In the genomic region with DNA sequence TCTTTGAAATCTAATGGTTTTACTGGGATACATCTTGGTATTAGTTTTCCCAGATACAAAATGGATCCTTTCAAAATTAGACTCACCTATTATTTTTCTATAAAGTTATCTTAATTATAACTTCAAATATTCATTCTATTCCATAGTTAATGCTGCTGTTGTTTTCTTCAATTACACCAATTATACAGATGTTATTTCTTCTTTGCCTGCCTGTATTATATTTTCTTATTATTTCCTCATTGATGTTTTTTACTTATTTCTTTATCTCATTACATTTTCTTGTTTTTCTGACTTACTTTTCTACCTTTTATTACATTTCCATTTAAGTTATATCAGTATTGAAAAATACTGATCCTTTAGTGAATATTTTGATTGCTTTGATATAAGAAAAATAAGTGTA, we compare ENCODE assay signal across 26 cellular contexts. TPM values are rescaled to one million over a fixed set of nuclear protein-coding genes. Genes with fewer than 3 reads are reported as not detected.
DNase-seq lines count a peak whose midpoint lies in the region; ATAC-seq, FAIRE-seq and TF ChIP-seq lines count a peak whose summit lies in the region.
"Had no signal": no experiment of that assay in that cellular context is flagged by ENCODE, and none has a peak within 500 bp of the region (broad histone marks: within the 10 kb centered on the region; RNA-seq: fewer than 3 reads in every experiment).

No MANE protein-coding gene starts in this region.

- no peak for TF ChIP-seq CTCF in HEK293 (tag by site-specific recombination; IDR thresholded peaks at IDR 0.05)

- peaks cover 2 to 31% of the 10 kb centered on the region in 2 donors for H3K27me3 Mint-ChIP-seq in natural killer cell treated with Interleukin-12 subunit alpha and Interleukin-12 subunit beta and Interleukin-15 and Interleukin-18, amount 100 ng/mL, for 72 hours
- H3K27me3 Mint-ChIP-seq: CD4-positive, CD25-positive, alpha-beta regulatory T cell had no signal

- ATAC-seq in natural killer cell treated with Interleukin-12 subunit alpha and Interleukin-12 subunit beta and Interleukin-15 and Interleukin-18, amount 100 ng/mL, for 72 hours: no peak
- ATAC-seq: GM12878 had no signal

- DNase-seq in natural killer cell treated with Interleukin-12 subunit alpha and Interleukin-12 subunit beta and Interleukin-15 and Interleukin-18, amount 100 ng/mL, for 72 hours (ENCODE audit: low spot score): no peak
- DNase-seq in caudate nucleus (lab: John Stamatoyannopoulos, UW) (no peak), D341Med (ENCODE audit: low spot score) (no peak)
- no peak for DNase-seq in stimulated activated naive CD4-positive, alpha-beta T cell (lab: John Stamatoyannopoulos, UW)
- DNase-seq: ACHN; BE2C; C1 segment of cervical spinal cord; CD4-positive, alpha-beta memory T cell; CD4-positive, CD25-positive, alpha-beta regulatory T cell; CD8-positive, alpha-beta memory T cell; COR-L47; DMS79 treated with DMSO at 0.1 percent for 48 hours; GDM1 had no signal

- H3K9me3 Mint-ChIP-seq in natural killer cell treated with Interleukin-12 subunit alpha and Interleukin-12 subunit beta and Interleukin-15 and Interleukin-18, amount 100 ng/mL, for 72 hours: peaks cover 13% of the 10 kb centered on the region

- H3K4me3 Mint-ChIP-seq in natural killer cell treated with Interleukin-12 subunit alpha and Interleukin-12 subunit beta and Interleukin-15 and Interleukin-18, amount 100 ng/mL, for 72 hours: no peak overlapping the region
- H3K4me3 Mint-ChIP-seq: CD14-positive monocyte; CD4-positive, alpha-beta memory T cell; CD4-positive, CD25-positive, alpha-beta regulatory T cell; CD8-positive, alpha-beta memory T cell had no signal

- no peaks in the 10 kb centered on the region; the same call in 1 of the 2 replicates for H3K9me3 ChIP-seq in HEK293 (ENCODE audit: control insufficient read depth, insufficient read depth, low read depth, low read length)
- H3K9me3 ChIP-seq: BE2C had no signal

- no peaks in the 10 kb centered on the region for H3K36me3 ChIP-seq in HEK293 (ENCODE audit: control insufficient read depth in 2 of 2, insufficient read depth in 1 of 2, low read length in 2 of 2)
- H3K36me3 ChIP-seq: BE2C, BLaER1 had no signal

- H3K4me1 Mint-ChIP-seq in natural killer cell treated with Interleukin-12 subunit alpha and Interleukin-12 subunit beta and Interleukin-15 and Interleukin-18, amount 100 ng/mL, for 72 hours (ENCODE audit: low read depth in 2 of 2): no peaks in the 10 kb centered on the region
- H3K4me1 Mint-ChIP-seq: CD14-positive monocyte; CD4-positive, alpha-beta memory T cell; CD4-positive, CD25-positive, alpha-beta regulatory T cell; CD8-positive, alpha-beta memory T cell had no signal

- H3K27ac Mint-ChIP-seq in natural killer cell treated with Interleukin-12 subunit alpha and Interleukin-12 subunit beta and Interleukin-15 and Interleukin-18, amount 100 ng/mL, for 72 hours: no peak overlapping the region
- H3K27ac Mint-ChIP-seq: CD14-positive monocyte; CD4-positive, CD25-positive, alpha-beta regulatory T cell; CD8-positive, alpha-beta memory T cell had no signal

- FAIRE-seq in A204.1 (lab: Jason Lieb, UNC): peak; percentile 43
- peak; percentile 39 for FAIRE-seq in TTC549 (lab: Jason Lieb, UNC)
- peak; percentile 36 for FAIRE-seq in colon (lab: Jason Lieb, UNC)
- FAIRE-seq: D721Med, GM12878, GM12892, GM18507 had no signal

- CTCF ChIA-PET in HEK293 (lab: Yijun Ruan, JAX): no interaction called here

- H3K27ac ChIP-seq in HEK293 (ENCODE audit: extremely low read depth, low read depth, low read length) (no peak overlapping the region), caudate nucleus (ENCODE audit: low read depth, low read length) (no peak overlapping the region)
- H3K27ac ChIP-seq: 22Rv1, BLaER1 had no signal

- H3K4me1 ChIP-seq in HEK293 (ENCODE audit: control insufficient read depth, insufficient read depth, low read length): no peaks in the 10 kb centered on the region
- H3K4me1 ChIP-seq: BE2C, BLaER1 had no signal

- H3K36me3 Mint-ChIP-seq in natural killer cell treated with Interleukin-12 subunit alpha and Interleukin-12 subunit beta and Interleukin-15 and Interleukin-18, amount 100 ng/mL, for 72 hours: peaks cover 28% of the 10 kb centered on the region
- H3K36me3 Mint-ChIP-seq: CD14-positive monocyte; CD4-positive, CD25-positive, alpha-beta regulatory T cell had no signal

- no peak overlapping the region for H3K4me3 ChIP-seq in HEK293 (ENCODE audit: low read depth, low read length)
- H3K4me3 ChIP-seq: BLaER1, GM12878 had no signal

- POLR2A ChIA-PET in HEK293 (lab: Yijun Ruan, JAX): no interaction called here

TF ChIP-seq in HEK293, 187 proteins besides CTCF, POLR2A, EP300 and RAD21:
- TF ChIP-seq ZNF133 (tag by site-specific recombination; IDR thresholded peaks at IDR 0.05) (peak; percentile 97), HOXC10 (CRISPR knock-in tag; IDR thresholded peaks at IDR 0.05) (no peak), ZNF416 (tag by site-specific recombination; IDR thresholded peaks at IDR 0.05) (no peak), ZNF664 (tag by site-specific recombination; IDR thresholded peaks at IDR 0.05) (no peak), ZNF302 (tag by site-specific recombination; IDR thresholded peaks at IDR 0.05; ENCODE audit: low read depth) (no peak), ZBTB17 (tag by site-specific recombination; IDR thresholded peaks at IDR 0.05) (no peak), SETDB1 (IDR thresholded peaks at IDR 0.05; ENCODE audit: insufficient read length, low read length) (peak; percentile 73), ZNF433 (tag by site-specific recombination; IDR thresholded peaks at IDR 0.05; ENCODE audit: low read depth) (no peak), YY1 (tag by site-specific recombination; IDR thresholded peaks at IDR 0.05) (no peak), ZNF510 (tag by site-specific recombination; IDR thresholded peaks at IDR 0.05; ENCODE audit: insufficient replicate concordance) (peak; percentile 14)
- TF ChIP-seq, protein P1, sequence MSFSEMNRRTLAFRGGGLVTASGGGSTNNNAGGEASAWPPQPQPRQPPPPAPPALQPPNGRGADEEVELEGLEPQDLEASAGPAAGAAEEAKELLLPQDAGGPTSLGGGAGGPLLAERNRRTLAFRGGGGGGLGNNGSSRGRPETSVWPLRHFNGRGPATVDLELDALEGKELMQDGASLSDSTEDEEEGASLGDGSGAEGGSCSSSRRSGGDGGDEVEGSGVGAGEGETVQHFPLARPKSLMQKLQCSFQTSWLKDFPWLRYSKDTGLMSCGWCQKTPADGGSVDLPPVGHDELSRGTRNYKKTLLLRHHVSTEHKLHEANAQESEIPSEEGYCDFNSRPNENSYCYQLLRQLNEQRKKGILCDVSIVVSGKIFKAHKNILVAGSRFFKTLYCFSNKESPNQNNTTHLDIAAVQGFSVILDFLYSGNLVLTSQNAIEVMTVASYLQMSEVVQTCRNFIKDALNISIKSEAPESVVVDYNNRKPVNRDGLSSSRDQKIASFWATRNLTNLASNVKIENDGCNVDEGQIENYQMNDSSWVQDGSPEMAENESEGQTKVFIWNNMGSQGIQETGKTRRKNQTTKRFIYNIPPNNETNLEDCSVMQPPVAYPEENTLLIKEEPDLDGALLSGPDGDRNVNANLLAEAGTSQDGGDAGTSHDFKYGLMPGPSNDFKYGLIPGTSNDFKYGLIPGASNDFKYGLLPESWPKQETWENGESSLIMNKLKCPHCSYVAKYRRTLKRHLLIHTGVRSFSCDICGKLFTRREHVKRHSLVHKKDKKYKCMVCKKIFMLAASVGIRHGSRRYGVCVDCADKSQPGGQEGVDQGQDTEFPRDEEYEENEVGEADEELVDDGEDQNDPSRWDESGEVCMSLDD (tag by site-specific recombination; IDR thresholded peaks at IDR 0.05): no peak

RNA-seq across cellular contexts. Expression of gene SPACA7, which starts 40.9 kb away (rescaled TPM):
- not detected for total RNA-seq in natural killer cell treated with Interleukin-12 subunit alpha and Interleukin-12 subunit beta and Interleukin-15 and Interleukin-18, amount 100 ng/mL, for 72 hours
- total RNA-seq: A172; A673; CD4-positive, alpha-beta memory T cell; CD4-positive, CD25-positive, alpha-beta regulatory T cell; CD8-positive, alpha-beta memory T cell; GM12878 had no signal
